ENCODE assay signal across 1 cellular context in genomic region chr16:3625911-3626732, GRCh38.
TF ChIP-seq lines count a peak whose summit lies in the region.

No MANE protein-coding gene starts in this region.

TF ChIP-seq in endothelial cell of umbilical vein, 7 proteins besides CTCF, POLR2A, EP300 and RAD21 (continued from another document):
- TF ChIP-seq, protein P1, sequence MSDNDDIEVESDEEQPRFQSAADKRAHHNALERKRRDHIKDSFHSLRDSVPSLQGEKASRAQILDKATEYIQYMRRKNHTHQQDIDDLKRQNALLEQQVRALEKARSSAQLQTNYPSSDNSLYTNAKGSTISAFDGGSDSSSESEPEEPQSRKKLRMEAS (IDR thresholded peaks at IDR 0.05; ENCODE audit: insufficient read depth, insufficient read length): no peak
- TF ChIP-seq MYC (IDR thresholded peaks at IDR 0.05; ENCODE audit: low read depth, low read length): no peak
- TF ChIP-seq POLR2AphosphoS5 (IDR thresholded peaks at IDR 0.05; ENCODE audit: insufficient read depth, low read depth, low read length): no peak
- no peak for TF ChIP-seq GATA2 (IDR thresholded peaks at IDR 0.05; ENCODE audit: insufficient read depth, insufficient read length, low read depth, low read length)
- TF ChIP-seq JUN (IDR thresholded peaks at IDR 0.05; ENCODE audit: borderline replicate concordance, insufficient read depth, insufficient read length, low read depth): no peak
